Comparison of ENCODE assay signal across 1 cellular context in the genomic region with DNA sequence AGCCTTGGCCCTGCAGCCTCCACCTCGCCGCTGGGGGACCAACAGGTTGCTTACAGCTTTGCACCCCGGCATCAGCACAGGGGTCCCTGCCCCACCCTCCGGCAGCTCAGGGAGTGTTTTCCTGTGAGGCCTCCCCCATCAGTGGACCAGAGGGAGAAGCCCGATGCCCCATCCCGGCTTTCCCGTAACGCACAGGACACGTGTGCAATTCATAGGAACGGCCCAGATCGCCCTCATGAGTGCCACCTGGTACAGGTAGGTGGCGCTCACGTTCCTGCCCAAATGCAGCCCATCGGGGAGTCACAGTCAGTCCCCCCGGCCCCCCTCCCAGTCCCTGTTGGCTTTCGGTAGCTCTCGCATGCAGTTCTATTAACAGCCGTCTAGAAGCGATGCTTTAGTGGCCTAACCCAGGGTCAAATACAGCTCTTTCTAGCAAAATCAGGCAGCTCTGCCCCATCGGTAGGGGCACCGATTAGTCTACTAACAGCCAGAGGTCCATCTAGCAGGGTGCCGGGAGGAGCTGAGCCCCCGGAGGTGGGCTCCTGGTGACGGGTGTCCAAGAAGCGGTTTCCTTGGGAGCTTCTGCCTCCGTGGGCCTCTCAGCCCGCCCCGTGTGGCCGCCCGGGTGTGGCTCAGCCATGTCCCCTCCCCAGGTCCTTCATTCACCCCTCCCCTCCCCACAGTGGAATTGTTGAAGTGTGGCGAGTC.
TF ChIP-seq lines count a peak whose summit lies in the region.

No MANE protein-coding gene starts in this region.

TF ChIP-seq in K562, 482 proteins besides CTCF, POLR2A, EP300 and RAD21 (continued from another document and continues in another):
- TF ChIP-seq, protein P1, sequence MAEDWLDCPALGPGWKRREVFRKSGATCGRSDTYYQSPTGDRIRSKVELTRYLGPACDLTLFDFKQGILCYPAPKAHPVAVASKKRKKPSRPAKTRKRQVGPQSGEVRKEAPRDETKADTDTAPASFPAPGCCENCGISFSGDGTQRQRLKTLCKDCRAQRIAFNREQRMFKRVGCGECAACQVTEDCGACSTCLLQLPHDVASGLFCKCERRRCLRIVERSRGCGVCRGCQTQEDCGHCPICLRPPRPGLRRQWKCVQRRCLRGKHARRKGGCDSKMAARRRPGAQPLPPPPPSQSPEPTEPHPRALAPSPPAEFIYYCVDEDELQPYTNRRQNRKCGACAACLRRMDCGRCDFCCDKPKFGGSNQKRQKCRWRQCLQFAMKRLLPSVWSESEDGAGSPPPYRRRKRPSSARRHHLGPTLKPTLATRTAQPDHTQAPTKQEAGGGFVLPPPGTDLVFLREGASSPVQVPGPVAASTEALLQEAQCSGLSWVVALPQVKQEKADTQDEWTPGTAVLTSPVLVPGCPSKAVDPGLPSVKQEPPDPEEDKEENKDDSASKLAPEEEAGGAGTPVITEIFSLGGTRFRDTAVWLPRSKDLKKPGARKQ (CRISPR knock-in tag; IDR thresholded peaks at IDR 0.05): no peak
- TF ChIP-seq MLX (CRISPR knock-in tag; conservative IDR thresholded peaks at IDR 0.05) (no peak), PURB (CRISPR knock-in tag; IDR thresholded peaks at IDR 0.05; ENCODE audit: low read depth) (no peak), ZFP36 (IDR thresholded peaks at IDR 0.05; ENCODE audit: low read depth, low read length, partially characterized antibody) (no peak), CBX8 (IDR thresholded peaks at IDR 0.05; ENCODE audit: borderline replicate concordance, extremely low read depth, low read depth, low read length, poor library complexity, severe bottlenecking) (no peak), ZNF280B (CRISPR knock-in tag; IDR thresholded peaks at IDR 0.05) (no peak), ZNF644 (tag; IDR thresholded peaks at IDR 0.05; ENCODE audit: low read depth) (no peak), U2AF1 (optimal IDR thresholded peaks at IDR 0.05; ENCODE audit: low read depth, low read length) (no peak), CCNT2 (IDR thresholded peaks at IDR 0.05; ENCODE audit: borderline replicate concordance, extremely low read depth, insufficient read length, low read depth, low read length) (no peak), MTA1 (IDR thresholded peaks at IDR 0.05; ENCODE audit: borderline replicate concordance) (no peak), ATF6 (CRISPR knock-in tag; IDR thresholded peaks at IDR 0.05) (no peak), ARHGAP35 (IDR thresholded peaks at IDR 0.05; ENCODE audit: partially characterized antibody) (no peak), SMARCA4 (IDR thresholded peaks at IDR 0.05) (no peak), RB1 (IDR thresholded peaks at IDR 0.05; ENCODE audit: low read depth) (peak; percentile 53; the same call in 1 of the 2 replicates), SETDB1 (IDR thresholded peaks at IDR 0.05; ENCODE audit: low read length) (no peak), NONO (IDR thresholded peaks at IDR 0.05; ENCODE audit: low read depth in 2 of 2, low read length in 1 of 2) (no peak), CREBBP (IDR thresholded peaks at IDR 0.05; ENCODE audit: low read depth, low read length) (no peak), POLR2H (tag; IDR thresholded peaks at IDR 0.05; ENCODE audit: low read depth) (no peak), FOXP1 (CRISPR knock-in tag; IDR thresholded peaks at IDR 0.05) (no peak), GTF2B (IDR thresholded peaks at IDR 0.05; ENCODE audit: extremely low read depth, insufficient read length) (no peak)
- TF ChIP-seq, protein P2, sequence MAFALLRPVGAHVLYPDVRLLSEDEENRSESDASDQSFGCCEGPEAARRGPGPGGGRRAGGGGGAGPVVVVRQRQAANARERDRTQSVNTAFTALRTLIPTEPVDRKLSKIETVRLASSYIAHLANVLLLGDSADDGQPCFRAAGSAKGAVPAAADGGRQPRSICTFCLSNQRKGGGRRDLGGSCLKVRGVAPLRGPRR (CRISPR knock-in tag; IDR thresholded peaks at IDR 0.05): no peak
- TF ChIP-seq, protein P3, sequence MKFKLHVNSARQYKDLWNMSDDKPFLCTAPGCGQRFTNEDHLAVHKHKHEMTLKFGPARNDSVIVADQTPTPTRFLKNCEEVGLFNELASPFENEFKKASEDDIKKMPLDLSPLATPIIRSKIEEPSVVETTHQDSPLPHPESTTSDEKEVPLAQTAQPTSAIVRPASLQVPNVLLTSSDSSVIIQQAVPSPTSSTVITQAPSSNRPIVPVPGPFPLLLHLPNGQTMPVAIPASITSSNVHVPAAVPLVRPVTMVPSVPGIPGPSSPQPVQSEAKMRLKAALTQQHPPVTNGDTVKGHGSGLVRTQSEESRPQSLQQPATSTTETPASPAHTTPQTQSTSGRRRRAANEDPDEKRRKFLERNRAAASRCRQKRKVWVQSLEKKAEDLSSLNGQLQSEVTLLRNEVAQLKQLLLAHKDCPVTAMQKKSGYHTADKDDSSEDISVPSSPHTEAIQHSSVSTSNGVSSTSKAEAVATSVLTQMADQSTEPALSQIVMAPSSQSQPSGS (CRISPR knock-in tag; IDR thresholded peaks at IDR 0.05): no peak
- TF ChIP-seq, protein P4, sequence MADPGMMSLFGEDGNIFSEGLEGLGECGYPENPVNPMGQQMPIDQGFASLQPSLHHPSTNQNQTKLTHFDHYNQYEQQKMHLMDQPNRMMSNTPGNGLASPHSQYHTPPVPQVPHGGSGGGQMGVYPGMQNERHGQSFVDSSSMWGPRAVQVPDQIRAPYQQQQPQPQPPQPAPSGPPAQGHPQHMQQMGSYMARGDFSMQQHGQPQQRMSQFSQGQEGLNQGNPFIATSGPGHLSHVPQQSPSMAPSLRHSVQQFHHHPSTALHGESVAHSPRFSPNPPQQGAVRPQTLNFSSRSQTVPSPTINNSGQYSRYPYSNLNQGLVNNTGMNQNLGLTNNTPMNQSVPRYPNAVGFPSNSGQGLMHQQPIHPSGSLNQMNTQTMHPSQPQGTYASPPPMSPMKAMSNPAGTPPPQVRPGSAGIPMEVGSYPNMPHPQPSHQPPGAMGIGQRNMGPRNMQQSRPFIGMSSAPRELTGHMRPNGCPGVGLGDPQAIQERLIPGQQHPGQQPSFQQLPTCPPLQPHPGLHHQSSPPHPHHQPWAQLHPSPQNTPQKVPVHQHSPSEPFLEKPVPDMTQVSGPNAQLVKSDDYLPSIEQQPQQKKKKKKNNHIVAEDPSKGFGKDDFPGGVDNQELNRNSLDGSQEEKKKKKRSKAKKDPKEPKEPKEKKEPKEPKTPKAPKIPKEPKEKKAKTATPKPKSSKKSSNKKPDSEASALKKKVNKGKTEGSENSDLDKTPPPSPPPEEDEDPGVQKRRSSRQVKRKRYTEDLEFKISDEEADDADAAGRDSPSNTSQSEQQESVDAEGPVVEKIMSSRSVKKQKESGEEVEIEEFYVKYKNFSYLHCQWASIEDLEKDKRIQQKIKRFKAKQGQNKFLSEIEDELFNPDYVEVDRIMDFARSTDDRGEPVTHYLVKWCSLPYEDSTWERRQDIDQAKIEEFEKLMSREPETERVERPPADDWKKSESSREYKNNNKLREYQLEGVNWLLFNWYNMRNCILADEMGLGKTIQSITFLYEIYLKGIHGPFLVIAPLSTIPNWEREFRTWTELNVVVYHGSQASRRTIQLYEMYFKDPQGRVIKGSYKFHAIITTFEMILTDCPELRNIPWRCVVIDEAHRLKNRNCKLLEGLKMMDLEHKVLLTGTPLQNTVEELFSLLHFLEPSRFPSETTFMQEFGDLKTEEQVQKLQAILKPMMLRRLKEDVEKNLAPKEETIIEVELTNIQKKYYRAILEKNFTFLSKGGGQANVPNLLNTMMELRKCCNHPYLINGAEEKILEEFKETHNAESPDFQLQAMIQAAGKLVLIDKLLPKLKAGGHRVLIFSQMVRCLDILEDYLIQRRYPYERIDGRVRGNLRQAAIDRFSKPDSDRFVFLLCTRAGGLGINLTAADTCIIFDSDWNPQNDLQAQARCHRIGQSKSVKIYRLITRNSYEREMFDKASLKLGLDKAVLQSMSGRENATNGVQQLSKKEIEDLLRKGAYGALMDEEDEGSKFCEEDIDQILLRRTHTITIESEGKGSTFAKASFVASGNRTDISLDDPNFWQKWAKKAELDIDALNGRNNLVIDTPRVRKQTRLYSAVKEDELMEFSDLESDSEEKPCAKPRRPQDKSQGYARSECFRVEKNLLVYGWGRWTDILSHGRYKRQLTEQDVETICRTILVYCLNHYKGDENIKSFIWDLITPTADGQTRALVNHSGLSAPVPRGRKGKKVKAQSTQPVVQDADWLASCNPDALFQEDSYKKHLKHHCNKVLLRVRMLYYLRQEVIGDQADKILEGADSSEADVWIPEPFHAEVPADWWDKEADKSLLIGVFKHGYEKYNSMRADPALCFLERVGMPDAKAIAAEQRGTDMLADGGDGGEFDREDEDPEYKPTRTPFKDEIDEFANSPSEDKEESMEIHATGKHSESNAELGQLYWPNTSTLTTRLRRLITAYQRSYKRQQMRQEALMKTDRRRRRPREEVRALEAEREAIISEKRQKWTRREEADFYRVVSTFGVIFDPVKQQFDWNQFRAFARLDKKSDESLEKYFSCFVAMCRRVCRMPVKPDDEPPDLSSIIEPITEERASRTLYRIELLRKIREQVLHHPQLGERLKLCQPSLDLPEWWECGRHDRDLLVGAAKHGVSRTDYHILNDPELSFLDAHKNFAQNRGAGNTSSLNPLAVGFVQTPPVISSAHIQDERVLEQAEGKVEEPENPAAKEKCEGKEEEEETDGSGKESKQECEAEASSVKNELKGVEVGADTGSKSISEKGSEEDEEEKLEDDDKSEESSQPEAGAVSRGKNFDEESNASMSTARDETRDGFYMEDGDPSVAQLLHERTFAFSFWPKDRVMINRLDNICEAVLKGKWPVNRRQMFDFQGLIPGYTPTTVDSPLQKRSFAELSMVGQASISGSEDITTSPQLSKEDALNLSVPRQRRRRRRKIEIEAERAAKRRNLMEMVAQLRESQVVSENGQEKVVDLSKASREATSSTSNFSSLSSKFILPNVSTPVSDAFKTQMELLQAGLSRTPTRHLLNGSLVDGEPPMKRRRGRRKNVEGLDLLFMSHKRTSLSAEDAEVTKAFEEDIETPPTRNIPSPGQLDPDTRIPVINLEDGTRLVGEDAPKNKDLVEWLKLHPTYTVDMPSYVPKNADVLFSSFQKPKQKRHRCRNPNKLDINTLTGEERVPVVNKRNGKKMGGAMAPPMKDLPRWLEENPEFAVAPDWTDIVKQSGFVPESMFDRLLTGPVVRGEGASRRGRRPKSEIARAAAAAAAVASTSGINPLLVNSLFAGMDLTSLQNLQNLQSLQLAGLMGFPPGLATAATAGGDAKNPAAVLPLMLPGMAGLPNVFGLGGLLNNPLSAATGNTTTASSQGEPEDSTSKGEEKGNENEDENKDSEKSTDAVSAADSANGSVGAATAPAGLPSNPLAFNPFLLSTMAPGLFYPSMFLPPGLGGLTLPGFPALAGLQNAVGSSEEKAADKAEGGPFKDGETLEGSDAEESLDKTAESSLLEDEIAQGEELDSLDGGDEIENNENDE (IDR thresholded peaks at IDR 0.05; ENCODE audit: low read depth, low read length): no peak
